In the genomic region with DNA sequence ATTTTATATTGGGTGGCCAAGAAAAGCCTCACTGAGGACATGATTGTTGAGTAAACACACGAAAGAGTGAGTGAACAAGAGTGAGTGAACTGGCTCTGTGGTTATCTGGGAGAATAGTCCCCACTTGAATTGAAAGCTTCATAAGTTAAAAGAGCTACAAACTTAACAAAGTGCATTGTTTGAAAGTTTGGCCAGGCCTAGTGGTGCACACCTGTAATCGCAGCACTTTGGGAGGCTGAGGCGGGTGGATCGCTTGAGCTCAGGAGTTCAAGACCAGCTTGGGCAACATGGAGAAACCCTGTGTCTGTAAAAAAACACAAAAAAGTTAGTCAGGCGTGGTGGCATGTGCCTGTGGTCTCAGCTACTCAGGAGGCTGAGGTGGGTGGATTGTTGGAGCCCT, we compare ENCODE assay signal across 14 cellular contexts. TPM values are rescaled to one million over a fixed set of nuclear protein-coding genes. Genes with fewer than 3 reads are reported as not detected.
DNase-seq lines count a peak whose midpoint lies in the region; ATAC-seq, FAIRE-seq and TF ChIP-seq lines count a peak whose summit lies in the region.
"Had no signal": no experiment of that assay in that cellular context is flagged by ENCODE, and none has a peak within 500 bp of the region (broad histone marks: within the 10 kb centered on the region; RNA-seq: fewer than 3 reads in every experiment).

No MANE protein-coding gene starts in this region.

- no peaks in the 10 kb centered on the region for H3K9me2 ChIP-seq in GM23338 (ENCODE audit: insufficient read depth)

- no peak overlapping the region for H3K4ac ChIP-seq in H1 (replicated peaks; ENCODE audit: insufficient read length, low read depth, low read length)

- H3K27me3 ChIP-seq in DND-41 (ENCODE audit: insufficient read depth, low read length, poor library complexity) (no peaks in the 10 kb centered on the region), GM23338 (ENCODE audit: insufficient read depth) (no peaks in the 10 kb centered on the region), H1 (replicated peaks in 1 of 4; ENCODE audit: control insufficient read depth in 3 of 4, extremely low read depth in 1 of 4, insufficient read depth in 3 of 4, low read length in 3 of 4) (no peaks in the 10 kb centered on the region; a peak in 1 of 7 replicates)

- H3K4me1 Mint-ChIP-seq in GM23338, result no peaks in the 10 kb centered on the region
- peaks cover 13% of the 10 kb centered on the region for H3K4me1 Mint-ChIP-seq in nephron progenitor cell
- H3K4me1 Mint-ChIP-seq: B cell had no signal

- no peak overlapping the region for H2AFZ ChIP-seq in DND-41 (ENCODE audit: low read depth, low read length)
- H2AFZ ChIP-seq in GM23338, result no peak overlapping the region
- no peak overlapping the region for H2AFZ ChIP-seq in H1 (ENCODE audit: low read length)

- H2BK12ac ChIP-seq in H1 (ENCODE audit: low read depth, low read length), result no peak overlapping the region

- no peak overlapping the region for H2BK5ac ChIP-seq in H1 (ENCODE audit: low read depth, low read length)

- no peak overlapping the region for H3K9ac ChIP-seq in DND-41 (ENCODE audit: low read depth, low read length)
- no peak overlapping the region for H3K9ac ChIP-seq in H1 (replicated peaks in 1 of 4; ENCODE audit: extremely low read depth in 1 of 4, low read depth in 3 of 4, low read length in 3 of 4)

- H4K8ac ChIP-seq in H1 (ENCODE audit: extremely low read depth, insufficient read depth, low read length), result no peak overlapping the region

- no peak overlapping the region for H2BK15ac ChIP-seq in H1 (ENCODE audit: low read length)

- H2BK120ac ChIP-seq in H1 (replicated peaks; ENCODE audit: low read depth, low read length), result no peak overlapping the region

- H3K4me1 ChIP-seq in DND-41 (ENCODE audit: insufficient read depth, low read length) (no peaks in the 10 kb centered on the region), GM23338 (ENCODE audit: insufficient read depth) (no peaks in the 10 kb centered on the region), H1 (replicated peaks in 1 of 4; ENCODE audit: control insufficient read depth in 3 of 4, insufficient read depth in 4 of 4, low read length in 3 of 4) (no peaks in the 10 kb centered on the region)

- H3K27ac ChIP-seq in DND-41 (ENCODE audit: low read length) (no peak overlapping the region), GM23338 (ENCODE audit: low read depth) (no peak overlapping the region), H1 (ENCODE audit: low read depth, low read length) (no peak overlapping the region)

- H3F3A ChIP-seq in GM23338 (replicated peaks; ENCODE audit: low read depth), result no peaks in the 10 kb centered on the region

- H3K9me3 ChIP-seq in DND-41 (ENCODE audit: insufficient read depth, low read length, severe bottlenecking) (no peaks in the 10 kb centered on the region), H1 (ENCODE audit: insufficient read depth in 2 of 2, low read depth in 1 of 2, low read length in 1 of 2) (no peaks in the 10 kb centered on the region)

- H3K4me3 ChIP-seq in DND-41 (ENCODE audit: low read depth in 1 of 2, low read length in 2 of 2) (no peak overlapping the region), GM23338 (no peak overlapping the region), H1 (ENCODE audit: extremely low read depth in 1 of 4, insufficient read depth in 2 of 4, low read depth in 3 of 4, low read length in 4 of 4) (no peak overlapping the region)

- no peak overlapping the region for H2BK20ac ChIP-seq in H1 (ENCODE audit: low read length)

- no peak for TF ChIP-seq EP300 in H1 (IDR thresholded peaks at IDR 0.05; ENCODE audit: borderline replicate concordance in 1 of 2, low read depth in 2 of 2, low read length in 2 of 2)

- DNase-seq in DND-41 (no peak), GM23338 (ENCODE audit: low spot score) (peak; percentile 17), H1 (ENCODE audit: low read depth in 1 of 2, low spot score in 2 of 2) (no peak), nephron progenitor cell (no peak), omental fat pad (ENCODE audit: low spot score) (no peak), NCI-H1436 (lab: John Stamatoyannopoulos, UW) (no peak), GDM1 (lab: John Stamatoyannopoulos, UW) (no peak)
- DNase-seq: ACHN; C1 segment of cervical spinal cord; Calu3; CD4-positive, alpha-beta T cell; DMS 273 treated with DMSO at 0.1 percent for 48 hours had no signal

- FAIRE-seq in H1 (lab: Jason Lieb, UNC), result no peak

- no peak overlapping the region for H3K27ac Mint-ChIP-seq in GM23338
- H3K27ac Mint-ChIP-seq in nephron progenitor cell, result peak overlapping the region; percentile 36
- H3K27ac Mint-ChIP-seq: B cell; CD4-positive, alpha-beta T cell had no signal

- no peaks in the 10 kb centered on the region for H4K20me1 ChIP-seq in DND-41 (ENCODE audit: insufficient read depth, low read length)
- no peaks in the 10 kb centered on the region for H4K20me1 ChIP-seq in GM23338 (replicated peaks; ENCODE audit: insufficient read depth)
- peaks cover 0 to 1% of the 10 kb centered on the region in 2 experiments for H4K20me1 ChIP-seq in H1 (replicated peaks in 1 of 2; ENCODE audit: control insufficient read depth in 1 of 2, insufficient read depth in 2 of 2, low read length in 2 of 2)

- H3K9me3 Mint-ChIP-seq in GM23338 (no peaks in the 10 kb centered on the region), nephron progenitor cell (no peaks in the 10 kb centered on the region)
- H3K9me3 Mint-ChIP-seq: CD4-positive, alpha-beta T cell had no signal

- WGBS in H1 (ENCODE audit: extremely low coverage in 1 of 2, insufficient coverage in 1 of 2, insufficient read length in 1 of 2, insufficient replicate concordance in 2 of 2, low coverage in 1 of 2, low lambda C conversion rate in 2 of 2, missing lambda C conversion rate in 1 of 2), 2 experiments, result 95% methylated on average over 5 of the region's 5 CpGs; no CpG with 5 or more reads in 1 of the 2 experiments

- no peaks in the 10 kb centered on the region for H3K79me1 ChIP-seq in H1 (ENCODE audit: low read depth, low read length)

- no peak for TF ChIP-seq CTCF in DND-41 (IDR thresholded peaks at IDR 0.05; ENCODE audit: borderline replicate concordance, extremely low read depth, low read length, poor library complexity, severe bottlenecking)
- peak in 1 of 2 experiments; percentile 31; a peak in 1 of 4 replicates for TF ChIP-seq CTCF in GM23338 (conservative IDR thresholded peaks at IDR 0.05; ENCODE audit: low read depth in 2 of 2)
- TF ChIP-seq CTCF in H1 (IDR thresholded peaks at IDR 0.05; ENCODE audit: control extremely low read depth in 1 of 3, insufficient read depth in 1 of 3, low read depth in 1 of 3, low read length in 3 of 3), result peak in 2 of 3 experiments; percentile 2 to 6; a peak in 2 of 4 replicates
- TF ChIP-seq CTCF in nephron progenitor cell (IDR thresholded peaks at IDR 0.05), result no peak
- no peak for TF ChIP-seq CTCF in omental fat pad (IDR thresholded peaks at IDR 0.05)

- 0 out of 3 replicates have a peak, but pooled peaks have one; percentile 29 for ATAC-seq in DND-41 (ENCODE audit: insufficient read depth, low read depth)
- no peak for ATAC-seq in GM23338
- no peak for ATAC-seq in omental fat pad (ENCODE audit: low FRiP score)
- ATAC-seq in GM18870 (IDR thresholded peaks at IDR 0.05; ENCODE audit: unreplicated experiment), result no peak

- no peaks in the 10 kb centered on the region for H3K23me2 ChIP-seq in H1 (ENCODE audit: low read depth, low read length)

- peak; percentile 9 to 22; a peak in 1 of 4 replicates for TF ChIP-seq RAD21 in H1 (IDR thresholded peaks at IDR 0.05 in 1 of 2, conservative IDR thresholded peaks at IDR 0.05 in 1 of 2; ENCODE audit: low read depth in 2 of 2, low read length in 2 of 2)

- H3K14ac ChIP-seq in H1 (ENCODE audit: insufficient read length), result no peak overlapping the region

- H3K36me3 Mint-ChIP-seq in GM23338 (ENCODE audit: low read depth) (peaks cover 39% of the 10 kb centered on the region), nephron progenitor cell (ENCODE audit: low read depth) (peaks cover 82% of the 10 kb centered on the region)

- no peak overlapping the region for H4K91ac ChIP-seq in H1 (replicated peaks; ENCODE audit: insufficient read length, low read length)

- no peak for TF ChIP-seq POLR2A in H1 (IDR thresholded peaks at IDR 0.05; ENCODE audit: control extremely low read depth in 1 of 2, low read depth in 2 of 2, low read length in 2 of 2)

- H3K18ac ChIP-seq in H1 (ENCODE audit: extremely low read depth, low read length), result no peak overlapping the region

- H3K23ac ChIP-seq in H1 (ENCODE audit: insufficient read length), result no peak overlapping the region

- H3K79me2 ChIP-seq in DND-41 (ENCODE audit: insufficient read depth, low read length) (no peaks in the 10 kb centered on the region), GM23338 (replicated peaks; ENCODE audit: insufficient read depth) (no peaks in the 10 kb centered on the region), H1 (ENCODE audit: control insufficient read depth in 1 of 2, insufficient read depth in 2 of 2, low read length in 2 of 2) (no peaks in the 10 kb centered on the region)

- H3K36me3 ChIP-seq in DND-41 (ENCODE audit: insufficient read depth, low read length) (peaks cover 86% of the 10 kb centered on the region), GM23338 (ENCODE audit: insufficient read depth) (peaks cover 13% of the 10 kb centered on the region; the same call in 1 of the 2 replicates), H1 (ENCODE audit: control insufficient read depth in 2 of 4, insufficient read depth in 4 of 4, low read length in 3 of 4) (peaks cover 0 to 74% (median 26%) of the 10 kb centered on the region in 4 experiments; a peak in 6 of 8 replicates)

- H3K4me3 Mint-ChIP-seq in GM23338 (no peak overlapping the region), nephron progenitor cell (no peak overlapping the region)
- H3K4me3 Mint-ChIP-seq: B cell; CD4-positive, alpha-beta T cell had no signal

- CTCF ChIA-PET in H1 (lab: Charles Lee; ENCODE audit: partially characterized antibody), result interaction anchor here (0.6 to 2.4 kb wide), 16 partner anchors 8 to 1600 kb away, joined by 3 to 10 read pairs (median 3); no protein-coding TSS in a partner anchor

- POLR2A ChIA-PET in H1 (lab: Charles Lee; ENCODE audit: partially characterized antibody), result interaction anchor here (0.7 kb wide), 1 partner anchor 29 kb away, joined by 3 read pairs; no protein-coding TSS in a partner anchor

- H3K4me2 ChIP-seq in DND-41 (ENCODE audit: insufficient read depth, low read length) (no peak overlapping the region), GM23338 (no peak overlapping the region), H1 (ENCODE audit: insufficient read depth in 1 of 2, low read depth in 2 of 2, low read length in 2 of 2) (no peak overlapping the region)

- H3K27me3 Mint-ChIP-seq in GM23338 (ENCODE audit: insufficient read depth, low read depth, poor library complexity) (no peaks in the 10 kb centered on the region), nephron progenitor cell (ENCODE audit: low read depth, poor library complexity) (no peaks in the 10 kb centered on the region)
- H3K27me3 Mint-ChIP-seq: B cell; CD4-positive, alpha-beta T cell had no signal

- H3K56ac ChIP-seq in H1 (replicated peaks; ENCODE audit: insufficient read length, low read depth, low read length), result no peak overlapping the region

- no peak overlapping the region for H4K5ac ChIP-seq in H1 (ENCODE audit: insufficient read length, low read depth, low read length)

- H2AK5ac ChIP-seq in H1 (ENCODE audit: low read depth, low read length), result no peak overlapping the region

RNA-seq across cellular contexts. Expression of a gene that starts 26.9 kb away (rescaled TPM):
- total RNA-seq in GM23338 (2014; rRNA removed; shearing (Covaris generic)), result 31.1 and 32.7 TPM in 2 replicates
- polyA plus RNA-seq in GM23338 (2016; fragmentation: Nextera tagmentation; extraction: Ambion mirVana) (103 and 123 TPM in 2 replicates), H1 (2011; rRNA removed) (4.2 and 7.5 TPM in 2 replicates)
- 37.7 and 39.8 TPM in 2 replicates for total RNA-seq in H1 (2021; fragmentation: NEBNext Ultra II Directional; extraction: Animal tissue kit (Norgen Biotek cat#: 25700))
- polyA plus RNA-seq in H1 (2011; cell fraction: cytosol; rRNA removed), result 10.7 TPM
- polyA plus RNA-seq in H1 (2011; cell fraction: nucleus; rRNA removed), result 4.6 TPM
- polyA plus RNA-seq in H1 (2012, experiment 1 of 2), result 13.9 to 29.8 TPM (median 18.8 TPM) in 4 replicates
- 1.5 TPM for polyA plus RNA-seq in H1 (2012, experiment 2 of 2)
- 52.1 TPM for polyA plus RNA-seq in H1 (2013, experiment 1 of 2)
- 55.1 TPM for polyA plus RNA-seq in H1 (2013, experiment 2 of 2)
- polyA minus RNA-seq in H1 (2011; rRNA and poly(A)+ RNA removed), result 14.6 and 21.4 TPM in 2 replicates
- 12.9 TPM for polyA minus RNA-seq in H1 (2011; cell fraction: cytosol; rRNA and poly(A)+ RNA removed)
- polyA minus RNA-seq in H1 (2011; cell fraction: nucleus; rRNA and poly(A)+ RNA removed), result 16.7 TPM
- 1 to 10 TPM; 5.4 to 8.4 (median 6.9) TPM for total RNA-seq in omental fat pad

Comparison
In these comparisons a context has a peak if more than half of its experiments do, and no peak if none do; other contexts are left out.
1. CTCF ChIP-seq: peak in H1 (2 of 3); none in DND-41 (single experiment), nephron progenitor cell (single experiment) and omental fat pad (0 of 3).